8 cellular contexts compared by ENCODE assay signal in genomic region chr5:132225165-132226032, GRCh38. TPM values are rescaled to one million over a fixed set of nuclear protein-coding genes. Genes with fewer than 3 reads are reported as not detected.
DNase-seq lines count a peak whose midpoint lies in the region; ATAC-seq and TF ChIP-seq lines count a peak whose summit lies in the region.

No MANE protein-coding gene starts in this region.

- peaks cover 5% of the 10 kb centered on the region for H3K27me3 ChIP-seq in CD8-positive, alpha-beta T cell (ENCODE audit: insufficient read depth, low read length)
- no peaks in the 10 kb centered on the region for H3K27me3 ChIP-seq in foreskin keratinocyte

- H3K9me3 Mint-ChIP-seq in CD8-positive, alpha-beta T cell, result no peaks in the 10 kb centered on the region

- no peak for TF ChIP-seq POLR2A in NB4 (IDR thresholded peaks at IDR 0.05; ENCODE audit: extremely low read depth, insufficient read length)

- H3K36me3 Mint-ChIP-seq in CD8-positive, alpha-beta T cell, result no peaks in the 10 kb centered on the region

- TF ChIP-seq CTCF in CD8-positive, alpha-beta T cell (IDR thresholded peaks at IDR 0.05), result no peak
- no peak for TF ChIP-seq CTCF in NB4 (IDR thresholded peaks at IDR 0.05; ENCODE audit: low read depth, low read length)
- peak; percentile 8 for TF ChIP-seq CTCF in foreskin keratinocyte (conservative IDR thresholded peaks at IDR 0.05)

- H3K27me3 Mint-ChIP-seq in CD8-positive, alpha-beta T cell (ENCODE audit: low read depth), result peaks cover 17% of the 10 kb centered on the region

- POLR2A ChIA-PET in CD8-positive, alpha-beta T cell (lab: Charles Lee), result no interaction called here

- H3K4me1 ChIP-seq in CD8-positive, alpha-beta T cell (ENCODE audit: insufficient read depth, low read length), result peaks cover 8% of the 10 kb centered on the region
- H3K4me1 ChIP-seq in foreskin keratinocyte, result peaks cover 24% of the 10 kb centered on the region

- CTCF ChIA-PET in CD8-positive, alpha-beta T cell (lab: Charles Lee), result interaction anchor here (3.5 kb wide), 1 partner anchor 13 kb away, joined by 18 read pairs; no protein-coding TSS in a partner anchor

- H3K4me3 Mint-ChIP-seq in CD8-positive, alpha-beta T cell, result no peak overlapping the region

- peaks cover 17% of the 10 kb centered on the region for H3K4me1 Mint-ChIP-seq in CD8-positive, alpha-beta T cell (ENCODE audit: low read depth)

- H3K4me3 ChIP-seq in CD8-positive, alpha-beta T cell (ENCODE audit: low read depth, low read length), result no peak overlapping the region
- no peak overlapping the region for H3K4me3 ChIP-seq in NB4 (ENCODE audit: low read depth, low read length)

- H3K36me3 ChIP-seq in CD8-positive, alpha-beta T cell (ENCODE audit: insufficient read depth, low read length), result no peaks in the 10 kb centered on the region

- peak in 3 of 7 experiments; percentile 24 to 46 (median 32) for DNase-seq in CD8-positive, alpha-beta T cell
- DNase-seq in NB4 (ENCODE audit: low read depth), result peak; percentile 17
- DNase-seq in activated T-cell treated with anti-CD3 and anti-CD28 coated beads for 48 hours (ENCODE audit: low read depth), result peak; percentile 38
- peak; percentile 88 to 93 for DNase-seq in foreskin keratinocyte
- peak; percentile 91 for DNase-seq in posterior vena cava (ENCODE audit: low spot score)
- DNase-seq in SKM-1 treated with dmso at 0.1 percent for 144 hours (lab: John Stamatoyannopoulos, UW; ENCODE audit: unreplicated experiment), result no peak
- DNase-seq in T-helper 9 cell, result no peak
- no peak for DNase-seq in NK-92 treated with Interleukin-12 subunit alpha and Interleukin-12 subunit beta, amount 100 ng/mL, for 24 hours (lab: John Stamatoyannopoulos, UW)

- H3K9me3 ChIP-seq in CD8-positive, alpha-beta T cell (ENCODE audit: low read length), result no peaks in the 10 kb centered on the region

- peak; percentile 44 for ATAC-seq in CD8-positive, alpha-beta T cell
- peak; percentile 74 for ATAC-seq in foreskin keratinocyte

- H3K27ac ChIP-seq in CD8-positive, alpha-beta T cell (ENCODE audit: low read depth, low read length), result no peak overlapping the region
- H3K27ac ChIP-seq in foreskin keratinocyte, result peak overlapping the region; percentile 14

- intact Hi-C loops in CD8-positive, alpha-beta T cell (cut with DNase I, micrococcal nuclease), result no loop called here
- intact Hi-C loops in posterior vena cava (cut with DNase I), result no loop called here

- no peak overlapping the region for H3K27ac Mint-ChIP-seq in CD8-positive, alpha-beta T cell

RNA-seq across cellular contexts. Expression of gene P4HA2, which starts 2.3 kb away (rescaled TPM):
- not detected for total RNA-seq in CD8-positive, alpha-beta T cell
- total RNA-seq in foreskin keratinocyte, result 49.9 and 74.4 TPM in 2 replicates
- polyA plus RNA-seq in foreskin keratinocyte, result 36.1 and 51.0 TPM in 2 replicates
- total RNA-seq in posterior vena cava, result 10 to 100 TPM; 33.2 to 58.8 TPM

RNA-seq across cellular contexts. Expression of gene PDLIM4, which starts 32.1 kb away (rescaled TPM):
- not detected for total RNA-seq in CD8-positive, alpha-beta T cell
- total RNA-seq in foreskin keratinocyte (95.2 and 115 TPM in 2 replicates), posterior vena cava (10 to 100 TPM; 82.5 to 83.2 TPM)
- polyA plus RNA-seq in foreskin keratinocyte, result 162 and 190 TPM in 2 replicates

Comparison
In these comparisons a context has a peak if more than half of its experiments do, and no peak if none do; other contexts are left out.
1. DNase-seq: peak in NB4 (single experiment), activated T-cell treated with anti-CD3 and anti-CD28 coated beads for 48 hours (single experiment), foreskin keratinocyte (2 of 2) and posterior vena cava (single experiment); none in SKM-1 treated with dmso at 0.1 percent for 144 hours (single experiment), T-helper 9 cell (single experiment) and NK-92 treated with Interleukin-12 subunit alpha and Interleukin-12 subunit beta, amount 100 ng/mL, for 24 hours (single experiment).
2. RNA of gene P4HA2, which starts 2.3 kb away (total RNA-seq): 33.2 to 58.8 TPM in posterior vena cava and 49.9 to 74.4 TPM in foreskin keratinocyte; not detected in CD8-positive, alpha-beta T cell; every median in the first group is over 10 times any median in the second.
3. RNA of gene PDLIM4, which starts 32.1 kb away (total RNA-seq): 95.2 to 115 TPM in foreskin keratinocyte and 82.5 to 83.2 TPM in posterior vena cava; not detected in CD8-positive, alpha-beta T cell; every median in the first group is over 10 times any median in the second.